In genomic region chr9:98374385-98375051, GRCh38 we compare ENCODE assay signal across 9 cellular contexts.
A peak's percentile ranks its signal among the peaks of the same experiment; 100 is the strongest.
DNase-seq lines count a peak whose midpoint lies in the region; ATAC-seq and TF ChIP-seq lines count a peak whose summit lies in the region.
"Had no signal": no experiment of that assay in that cellular context is flagged by ENCODE, and none has a peak within 500 bp of the region (broad histone marks: within the 10 kb centered on the region; RNA-seq: fewer than 3 reads in every experiment).

No MANE protein-coding gene starts in this region.

- POLR2A ChIA-PET in T-cell (lab: Charles Lee) = no interaction called here

- no peak overlapping the region for H3K27ac ChIP-seq in dorsolateral prefrontal cortex

- H3K4me3 Mint-ChIP-seq in Calu3 (ENCODE audit: low read depth, unreplicated experiment) (peak overlapping the region; percentile 17), naive B cell (peak overlapping the region in 1 of 8 donors; percentile 64), T-cell (no peak overlapping the region), CD14-positive monocyte (no peak overlapping the region)

- H3K4me3 ChIP-seq in dorsolateral prefrontal cortex = no peak overlapping the region

- TF ChIP-seq CTCF in Calu3 (IDR thresholded peaks at IDR 0.05; ENCODE audit: unreplicated experiment) = no peak
- TF ChIP-seq CTCF in dorsolateral prefrontal cortex (IDR thresholded peaks at IDR 0.05 in 54 of 56, conservative IDR thresholded peaks at IDR 0.05 in 2 of 56; ENCODE audit: low read depth in 1 of 56, partially characterized antibody in 56 of 56) = no peak
- TF ChIP-seq CTCF in CD14-positive monocyte (IDR thresholded peaks at IDR 0.05) = no peak

- ATAC-seq in naive B cell (ENCODE audit: low read depth in 2 of 2) (no peak), T-cell (replicated peaks in 1 of 4) (no peak), HG03280 (IDR thresholded peaks at IDR 0.05; ENCODE audit: unreplicated experiment) (no peak)

- no peaks in the 10 kb centered on the region for H3K27me3 ChIP-seq in dorsolateral prefrontal cortex

- no peak overlapping the region for H3K27ac Mint-ChIP-seq in Calu3 (ENCODE audit: unreplicated experiment)
- H3K27ac Mint-ChIP-seq in naive B cell = peak overlapping the region in 4 of 6 donors; percentile 16 to 75 (median 45)
- H3K27ac Mint-ChIP-seq in T-cell = no peak overlapping the region
- H3K27ac Mint-ChIP-seq in CD14-positive monocyte = no peak overlapping the region

- H3K36me3 Mint-ChIP-seq in Calu3 (ENCODE audit: insufficient read depth, unreplicated experiment) = no peaks in the 10 kb centered on the region
- H3K36me3 Mint-ChIP-seq in naive B cell = no peaks in the 10 kb centered on the region
- no peaks in the 10 kb centered on the region for H3K36me3 Mint-ChIP-seq in T-cell
- no peaks in the 10 kb centered on the region for H3K36me3 Mint-ChIP-seq in CD14-positive monocyte

- H3K4me1 Mint-ChIP-seq in Calu3 (ENCODE audit: low read depth, unreplicated experiment) (peaks cover 13% of the 10 kb centered on the region), naive B cell (peaks cover 15 to 30% (median 28%) of the 10 kb centered on the region in 3 donors), T-cell (no peaks in the 10 kb centered on the region), CD14-positive monocyte (peaks cover 2% of the 10 kb centered on the region)

- BruUV-seq in Calu3 (replicated peaks; lab: Mats Ljungman, UMichigan) = no TSS peak

- H3K9me3 Mint-ChIP-seq in Calu3 (ENCODE audit: low read depth, unreplicated experiment) = no peaks in the 10 kb centered on the region
- H3K9me3 Mint-ChIP-seq in naive B cell = no peaks in the 10 kb centered on the region
- H3K9me3 Mint-ChIP-seq in T-cell = no peaks in the 10 kb centered on the region
- peaks cover 0 to 2% (median 0%) of the 10 kb centered on the region in 7 donors for H3K9me3 Mint-ChIP-seq in CD14-positive monocyte

- intact Hi-C loops in Calu3 (cut with micrococcal nuclease; ENCODE audit: unreplicated experiment) = no loop called here
- intact Hi-C loops in dorsolateral prefrontal cortex (cut with DNase I) = no loop called here
- intact Hi-C loops in CD14-positive monocyte (cut with micrococcal nuclease) = no loop called here

- DNase-seq in Calu3 = peak; percentile 32
- peak; percentile 45 for DNase-seq in LHCN-M2 (ENCODE audit: low read depth)
- peak; percentile 27 for DNase-seq in dedifferentiated amniotic fluid mesenchymal stem cell (ENCODE audit: extremely low spot score)
- no peak for DNase-seq in naive B cell
- DNase-seq in T-cell = no peak
- DNase-seq in dorsolateral prefrontal cortex = no peak
- DNase-seq in CD14-positive monocyte (ENCODE audit: low spot score) = no peak
- DNase-seq: NCI-H774 had no signal

- CTCF ChIA-PET in Calu3 (lab: Charles Lee) (interaction anchor here (0.6 kb wide), 1 partner anchor 535 kb away, joined by 3 read pairs; no protein-coding TSS in a partner anchor), T-cell (lab: Charles Lee) (no interaction called here)

- H3K27me3 Mint-ChIP-seq in Calu3 (ENCODE audit: unreplicated experiment) (no peaks in the 10 kb centered on the region), naive B cell (no peaks in the 10 kb centered on the region), T-cell (peaks cover 0 to 5% of the 10 kb centered on the region in 2 donors), CD14-positive monocyte (ENCODE audit: low read depth in 3 of 3) (peaks cover 0 to 6% (median under 1%) of the 10 kb centered on the region in 3 donors)

Comparison
In these comparisons a context has a peak if more than half of its experiments do, and no peak if none do; other contexts are left out.
1. DNase-seq: peak in Calu3 (single experiment), LHCN-M2 (single experiment) and dedifferentiated amniotic fluid mesenchymal stem cell (single experiment); none in naive B cell (single experiment), T-cell (0 of 34), dorsolateral prefrontal cortex (0 of 10) and CD14-positive monocyte (single experiment).
2. H3K27ac Mint-ChIP-seq: peak in naive B cell (4 of 6); none in Calu3 (single experiment), T-cell (0 of 2) and CD14-positive monocyte (0 of 7).